Comparison of ENCODE assay signal across 8 cellular contexts in genomic region chrX:18983711-18984380, GRCh38. TPM values are rescaled to one million over a fixed set of nuclear protein-coding genes. Genes with fewer than 3 reads are reported as not detected.
DNase-seq lines count a peak whose midpoint lies in the region; ATAC-seq and TF ChIP-seq lines count a peak whose summit lies in the region.

PHKA2 (minus strand) TSS chrX:18984114; CDS start chrX:18983932, 182 bp downstream.

- no peaks in the 10 kb centered on the region for H3K27me3 Mint-ChIP-seq in activated CD8-positive, alpha-beta memory T cell treated with anti-CD3 and anti-CD28 coated beads, Interleukin-2, amount 10 ng/mL, durations not matched to agents 7 days and 5 days
- peaks cover 0 to 4% of the 10 kb centered on the region in 2 donors for H3K27me3 Mint-ChIP-seq in natural killer cell treated with Interleukin-12 subunit alpha and Interleukin-12 subunit beta and Interleukin-15 and Interleukin-18, amount 100 ng/mL, for 72 hours

- H3K36me3 Mint-ChIP-seq in activated CD8-positive, alpha-beta memory T cell treated with anti-CD3 and anti-CD28 coated beads, Interleukin-2, amount 10 ng/mL, durations not matched to agents 7 days and 5 days = peaks cover 1% of the 10 kb centered on the region
- no peaks in the 10 kb centered on the region for H3K36me3 Mint-ChIP-seq in natural killer cell treated with Interleukin-12 subunit alpha and Interleukin-12 subunit beta and Interleukin-15 and Interleukin-18, amount 100 ng/mL, for 72 hours

- 1 to 2% methylated on average over 16 to 20 of the region's 63 CpGs for WGBS in testis, 2 donors

- H3K4me3 Mint-ChIP-seq in activated CD8-positive, alpha-beta memory T cell treated with anti-CD3 and anti-CD28 coated beads, Interleukin-2, amount 10 ng/mL, durations not matched to agents 7 days and 5 days = peak within 1 kb of the TSS; percentile 77
- H3K4me3 Mint-ChIP-seq in natural killer cell treated with Interleukin-12 subunit alpha and Interleukin-12 subunit beta and Interleukin-15 and Interleukin-18, amount 100 ng/mL, for 72 hours = peak within 1 kb of the TSS; percentile 97

- H3K27me3 ChIP-seq in testis = no peaks in the 10 kb centered on the region

- H3K4me1 Mint-ChIP-seq in activated CD8-positive, alpha-beta memory T cell treated with anti-CD3 and anti-CD28 coated beads, Interleukin-2, amount 10 ng/mL, durations not matched to agents 7 days and 5 days = peaks cover 20% of the 10 kb centered on the region
- H3K4me1 Mint-ChIP-seq in natural killer cell treated with Interleukin-12 subunit alpha and Interleukin-12 subunit beta and Interleukin-15 and Interleukin-18, amount 100 ng/mL, for 72 hours (ENCODE audit: low read depth in 2 of 2) = peaks cover 4 to 5% of the 10 kb centered on the region in 2 donors

- no peaks in the 10 kb centered on the region for H3K9me3 ChIP-seq in testis

- CTCF ChIA-PET in activated CD8-positive, alpha-beta memory T cell treated with anti-CD3 and anti-CD28 coated beads, Interleukin-2, amount 10 ng/mL, durations not matched to agents 7 days and 5 days (lab: Charles Lee) = interaction anchor here (0.6 kb wide), 1 partner anchor 15 kb away, joined by 3 read pairs; no protein-coding TSS in a partner anchor

- TF ChIP-seq POLR2A in NB4 (IDR thresholded peaks at IDR 0.05; ENCODE audit: extremely low read depth, insufficient read length) = no peak
- TF ChIP-seq POLR2A in testis (IDR thresholded peaks at IDR 0.05) = no peak

- H3K36me3 ChIP-seq in testis (ENCODE audit: low read depth, missing control alignments) = no peaks in the 10 kb centered on the region

- peak; percentile 41 for ATAC-seq in HG02571 (IDR thresholded peaks at IDR 0.05; ENCODE audit: unreplicated experiment)
- peak; percentile 56 for ATAC-seq in activated CD8-positive, alpha-beta memory T cell treated with anti-CD3 and anti-CD28 coated beads, Interleukin-2, amount 10 ng/mL, durations not matched to agents 7 days and 5 days
- peak; percentile 64 to 73 for ATAC-seq in natural killer cell treated with Interleukin-12 subunit alpha and Interleukin-12 subunit beta and Interleukin-15 and Interleukin-18, amount 100 ng/mL, for 72 hours

- peak within 1 kb of the TSS; percentile 86 to 89 for H3K27ac ChIP-seq in testis

- H3K9me3 Mint-ChIP-seq in activated CD8-positive, alpha-beta memory T cell treated with anti-CD3 and anti-CD28 coated beads, Interleukin-2, amount 10 ng/mL, durations not matched to agents 7 days and 5 days (ENCODE audit: low read depth) = no peaks in the 10 kb centered on the region
- H3K9me3 Mint-ChIP-seq in natural killer cell treated with Interleukin-12 subunit alpha and Interleukin-12 subunit beta and Interleukin-15 and Interleukin-18, amount 100 ng/mL, for 72 hours = no peaks in the 10 kb centered on the region

- intact Hi-C loops in testis (cut with DNase I; ENCODE audit: low total_unique reads) = no loop called here

- peak within 1 kb of the TSS; percentile 91 for H3K4me3 ChIP-seq in NB4 (ENCODE audit: low read depth, low read length)
- H3K4me3 ChIP-seq in fibroblast of mammary gland (ENCODE audit: control insufficient read depth, low read depth, low read length) = peak within 1 kb of the TSS; percentile 64
- H3K4me3 ChIP-seq in testis = peak within 1 kb of the TSS; percentile 69 to 76

- TF ChIP-seq CTCF in NB4 (IDR thresholded peaks at IDR 0.05; ENCODE audit: low read depth, low read length) (no peak), fibroblast of mammary gland (conservative IDR thresholded peaks at IDR 0.05; ENCODE audit: control insufficient read depth, insufficient read depth, low read depth, low read length) (no peak), testis (IDR thresholded peaks at IDR 0.05) (no peak)

- peak within 1 kb of the TSS; percentile 80 for H3K27ac Mint-ChIP-seq in activated CD8-positive, alpha-beta memory T cell treated with anti-CD3 and anti-CD28 coated beads, Interleukin-2, amount 10 ng/mL, durations not matched to agents 7 days and 5 days
- peak within 1 kb of the TSS; percentile 86 to 87 for H3K27ac Mint-ChIP-seq in natural killer cell treated with Interleukin-12 subunit alpha and Interleukin-12 subunit beta and Interleukin-15 and Interleukin-18, amount 100 ng/mL, for 72 hours

- no peaks in the 10 kb centered on the region for H3K4me1 ChIP-seq in testis

- DNase-seq in NCI-H345 (lab: John Stamatoyannopoulos, UW) (peak; percentile 62), NCI-H345 treated with DMSO at 0.1 percent for 48 hours (lab: John Stamatoyannopoulos, UW; ENCODE audit: unreplicated experiment) (no peak), NB4 (ENCODE audit: low read depth) (no peak), fibroblast of mammary gland (ENCODE audit: low read depth) (peak; percentile 39), testis (peak; percentile 54)
- DNase-seq in activated CD8-positive, alpha-beta memory T cell treated with anti-CD3 and anti-CD28 coated beads, Interleukin-2, amount 10 ng/mL, durations not matched to agents 7 days and 5 days = no peak
- DNase-seq in natural killer cell treated with Interleukin-12 subunit alpha and Interleukin-12 subunit beta and Interleukin-15 and Interleukin-18, amount 100 ng/mL, for 72 hours (ENCODE audit: low spot score) = peak; percentile 73

RNA-seq across cellular contexts. Expression of gene PHKA2, which starts in this region (rescaled TPM):
- total RNA-seq in activated CD8-positive, alpha-beta memory T cell treated with anti-CD3 and anti-CD28 coated beads, Interleukin-2, amount 10 ng/mL, durations not matched to agents 7 days and 5 days = 10 to 100 TPM; 17.5 to 26.1 TPM
- 10 to 100 TPM; 19.1 to 29.4 TPM for total RNA-seq in natural killer cell treated with Interleukin-12 subunit alpha and Interleukin-12 subunit beta and Interleukin-15 and Interleukin-18, amount 100 ng/mL, for 72 hours
- 10 to 100 TPM; 89.9 to 95.7 TPM for total RNA-seq in testis
- 42.4 TPM for polyA plus RNA-seq in testis (ENCODE audit: insufficient read depth, low read depth, low replicate concordance)

Comparison
In these comparisons a context has a peak if more than half of its experiments do, and no peak if none do; other contexts are left out.
1. DNase-seq: peak in NCI-H345 (single experiment), fibroblast of mammary gland (single experiment), natural killer cell treated with Interleukin-12 subunit alpha and Interleukin-12 subunit beta and Interleukin-15 and Interleukin-18, amount 100 ng/mL, for 72 hours (single experiment) and testis (single experiment); none in NCI-H345 treated with DMSO at 0.1 percent for 48 hours (single experiment), NB4 (single experiment) and activated CD8-positive, alpha-beta memory T cell treated with anti-CD3 and anti-CD28 coated beads, Interleukin-2, amount 10 ng/mL, durations not matched to agents 7 days and 5 days (single experiment).
2. Peak in every context shown above with its lines, with median percentiles within 50 percentile points of each other: ATAC-seq and H3K4me3 ChIP-seq.